ENCODE assay signal across 9 cellular contexts in the genomic region with DNA sequence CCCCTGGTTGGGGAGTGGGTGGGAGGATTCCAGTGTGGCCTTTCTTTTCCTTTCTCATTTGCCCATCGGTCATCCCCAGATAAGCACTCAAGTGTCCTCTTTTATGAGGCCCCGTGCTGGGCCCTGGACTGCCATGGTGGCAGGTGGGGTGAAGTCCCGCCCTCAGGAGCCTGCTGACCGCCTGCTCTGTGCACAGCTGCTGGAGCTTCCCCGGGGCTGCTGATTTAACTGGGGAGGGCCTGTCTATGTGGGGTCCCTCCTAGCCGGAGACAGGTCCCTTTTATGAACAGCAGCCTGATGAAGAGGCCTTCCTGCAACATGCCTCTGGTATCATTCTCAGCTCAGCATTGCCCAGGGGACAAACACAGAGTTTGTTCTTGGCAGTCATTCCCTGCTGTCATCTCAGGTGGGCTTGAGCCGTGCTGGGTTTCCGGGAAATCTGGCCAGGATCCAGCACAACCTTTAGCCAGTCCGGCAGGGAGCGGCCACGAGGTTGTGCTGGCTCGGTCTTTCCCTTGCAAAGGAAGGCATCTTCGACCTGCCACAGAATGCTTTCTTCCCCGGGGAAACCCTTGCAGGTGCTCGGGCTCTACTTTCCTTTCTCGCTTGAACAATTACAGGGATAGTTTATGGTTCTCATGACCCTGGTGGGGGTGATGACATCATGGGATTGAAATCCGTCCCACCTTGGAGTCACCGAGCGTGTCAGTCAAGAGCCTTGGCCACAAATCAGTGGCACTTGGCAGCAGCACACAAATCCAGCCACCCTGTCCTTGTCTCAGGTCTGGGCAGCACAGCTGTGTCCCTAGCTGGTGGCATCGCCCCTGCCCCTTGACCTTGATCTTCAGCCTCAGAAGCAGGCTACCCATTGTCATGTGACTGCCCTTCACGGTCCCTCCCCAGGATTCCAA. TPM values are rescaled to one million over a fixed set of nuclear protein-coding genes. Genes with fewer than 3 reads are reported as not detected.
DNase-seq lines count a peak whose midpoint lies in the region; ATAC-seq and TF ChIP-seq lines count a peak whose summit lies in the region.
"Had no signal": no experiment of that assay in that cellular context is flagged by ENCODE, and none has a peak within 500 bp of the region (broad histone marks: within the 10 kb centered on the region; RNA-seq: fewer than 3 reads in every experiment).

No MANE protein-coding gene starts in this region.

- H3K4me1 ChIP-seq in esophagus (ENCODE audit: control insufficient read depth in 2 of 2, insufficient read depth in 2 of 2, low read length in 1 of 2) (peaks cover 0 to 30% of the 10 kb centered on the region in 2 donors), parathyroid adenoma (peaks cover 30% of the 10 kb centered on the region)

- peak overlapping the region; percentile 50 for H2AFZ ChIP-seq in parathyroid adenoma

- peaks cover 5% of the 10 kb centered on the region for H3K79me2 ChIP-seq in parathyroid adenoma

- ATAC-seq in GM19452 (IDR thresholded peaks at IDR 0.05; ENCODE audit: unreplicated experiment): no peak
- ATAC-seq in HG03354 (IDR thresholded peaks at IDR 0.05; ENCODE audit: poor library complexity, severe bottlenecking, unreplicated experiment): no peak

- H3K4me3 ChIP-seq in esophagus (ENCODE audit: low read depth in 1 of 2, low read length in 2 of 2): no peak overlapping the region
- no peak overlapping the region for H3K4me3 ChIP-seq in parathyroid adenoma (ENCODE audit: low read depth, low read length)

- no peaks in the 10 kb centered on the region for H3K27me3 ChIP-seq in esophagus (ENCODE audit: control insufficient read depth in 1 of 2, insufficient read depth in 2 of 2, low read length in 2 of 2)
- H3K27me3 ChIP-seq in parathyroid adenoma (ENCODE audit: control insufficient read depth, insufficient read depth, low read length): no peaks in the 10 kb centered on the region

- DNase-seq in DMS79 treated with DMSO at 0.1 percent for 48 hours (lab: John Stamatoyannopoulos, UW) (peak; percentile 92), NCI-H2196 treated with DMSO at 0.1 percent for 48 hours (lab: John Stamatoyannopoulos, UW; ENCODE audit: unreplicated experiment) (peak; percentile 70), NCI-H1048 (lab: John Stamatoyannopoulos, UW) (no peak)
- DNase-seq in activated effector memory CD4-positive, alpha-beta T cell treated with anti-CD3 and anti-CD28 coated beads, Interleukin-2, amount 50 U/mL, for 16 hours: no peak
- DNase-seq: retina had no signal

- WGBS in esophagus, 2 donors: 58 to 72% methylated on average over 21 of the region's 21 CpGs

- no peak for TF ChIP-seq CTCF in parathyroid adenoma (IDR thresholded peaks at IDR 0.05)

- peak overlapping the region; percentile 38 for H3K4me2 ChIP-seq in parathyroid adenoma (ENCODE audit: low read length)

- peak overlapping the region; percentile 89 to 91 for H3K27ac ChIP-seq in esophagus (ENCODE audit: low read depth in 2 of 2, low read length in 1 of 2)
- H3K27ac ChIP-seq in parathyroid adenoma: peak overlapping the region; percentile 91

- H3K9me3 ChIP-seq in esophagus (ENCODE audit: control insufficient read depth in 2 of 2, insufficient read depth in 1 of 2, low read depth in 1 of 2, low read length in 1 of 2) (no peaks in the 10 kb centered on the region), parathyroid adenoma (ENCODE audit: control insufficient read depth, low read length) (no peaks in the 10 kb centered on the region)

- no peak overlapping the region for H3K9ac ChIP-seq in parathyroid adenoma

- H3K36me3 ChIP-seq in esophagus (ENCODE audit: control insufficient read depth in 2 of 2, insufficient read depth in 2 of 2, low read length in 1 of 2) (no peaks in the 10 kb centered on the region), parathyroid adenoma (ENCODE audit: control insufficient read depth, insufficient read depth, low read length) (no peaks in the 10 kb centered on the region)

RNA-seq across cellular contexts. Expression of gene ST14, which starts 20.1 kb away (rescaled TPM):
- polyA plus RNA-seq in esophagus: 10 to 100 TPM; 69.6 to 86.4 TPM

Comparison
In these comparisons a context has a peak if more than half of its experiments do, and no peak if none do; other contexts are left out.
1. DNase-seq: peak in DMS79 treated with DMSO at 0.1 percent for 48 hours (single experiment) and NCI-H2196 treated with DMSO at 0.1 percent for 48 hours (single experiment); none in NCI-H1048 (single experiment) and activated effector memory CD4-positive, alpha-beta T cell treated with anti-CD3 and anti-CD28 coated beads, Interleukin-2, amount 50 U/mL, for 16 hours (single experiment).